17 cellular contexts compared by ENCODE assay signal in the genomic region with DNA sequence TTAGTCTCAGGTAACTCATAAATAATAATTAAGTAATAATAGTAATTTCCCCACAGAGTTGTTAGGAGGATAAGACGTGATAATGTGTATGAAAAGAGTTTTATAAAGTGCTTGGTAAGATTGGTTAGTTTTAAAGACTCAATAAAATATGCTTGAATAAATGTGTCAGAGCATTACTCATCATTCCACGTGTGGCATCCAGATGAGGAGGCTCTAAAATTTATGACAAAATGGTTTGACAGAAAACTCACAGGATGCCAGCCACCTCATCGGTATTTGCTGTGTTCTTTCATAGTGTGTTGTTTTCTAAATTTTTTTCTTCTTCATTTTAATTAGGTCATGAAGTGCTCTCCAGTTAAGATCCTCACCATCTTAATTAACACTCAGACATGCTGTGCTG. TPM values are rescaled to one million over a fixed set of nuclear protein-coding genes. Genes with fewer than 3 reads are reported as not detected.
"Had no signal": no experiment of that assay in that cellular context is flagged by ENCODE, and none has a peak within 500 bp of the region (broad histone marks: within the 10 kb centered on the region; RNA-seq: fewer than 3 reads in every experiment).

No MANE protein-coding gene starts in this region.

- H3K36me3 Mint-ChIP-seq: naive B cell, neural progenitor cell had no signal

- H3K9me3 ChIP-seq: right lobe of liver, upper lobe of right lung had no signal

- H3K4me3 ChIP-seq: neural progenitor cell, right lobe of liver, upper lobe of right lung had no signal

- H3K27me3 Mint-ChIP-seq: naive B cell; stimulated activated naive CD8-positive, alpha-beta T cell treated with anti-CD3 and anti-CD28 coated beads, Interleukin-15, amount 100 ng/mL, for 72 hours had no signal

- H3K27ac ChIP-seq: brain microvascular endothelial cell, neural progenitor cell, right lobe of liver, upper lobe of right lung had no signal

- H3K27ac Mint-ChIP-seq: naive B cell; neural progenitor cell; stimulated activated naive CD8-positive, alpha-beta T cell treated with anti-CD3 and anti-CD28 coated beads, Interleukin-15, amount 100 ng/mL, for 72 hours; T-helper 2 cell treated with Interferon-gamma antibody and Interleukin-4, amounts not matched to agents 5 μg/mL and 100 μg/mL, for 36 hours had no signal

- H3K27me3 ChIP-seq: brain microvascular endothelial cell, neural progenitor cell, right lobe of liver, upper lobe of right lung had no signal

- ATAC-seq: activated CD4-positive, CD25-positive, alpha-beta regulatory T cell treated with anti-CD3 and anti-CD28 coated beads, Interleukin-2, amount 50 U/mL, for 24 hours; right lobe of liver; stimulated activated naive CD8-positive, alpha-beta T cell treated with anti-CD3 and anti-CD28 coated beads, Interleukin-15, amount 100 ng/mL, for 72 hours; upper lobe of right lung had no signal

- DNase-seq: activated naive CD4-positive, alpha-beta T cell; anterior cingulate cortex; brain microvascular endothelial cell; cerebellar nuclear complex; effector CD8-positive, alpha-beta T cell; naive B cell; right lobe of liver; stimulated activated naive CD8-positive, alpha-beta T cell treated with anti-CD3 and anti-CD28 coated beads, Interleukin-15, amount 100 ng/mL, for 72 hours; upper lobe of right lung had no signal

- H3K4me1 Mint-ChIP-seq: naive B cell; neural progenitor cell; stimulated activated naive CD8-positive, alpha-beta T cell treated with anti-CD3 and anti-CD28 coated beads, Interleukin-15, amount 100 ng/mL, for 72 hours had no signal

- H3K4me1 ChIP-seq: neural progenitor cell, right lobe of liver, upper lobe of right lung had no signal

- H3K36me3 ChIP-seq: brain microvascular endothelial cell, neural progenitor cell, right lobe of liver, upper lobe of right lung had no signal

- H3K9me3 Mint-ChIP-seq: T-helper 2 cell treated with Interferon-gamma antibody and Interleukin-4, amounts not matched to agents 5 μg/mL and 100 μg/mL, for 36 hours had no signal

- H3K4me3 Mint-ChIP-seq: naive B cell; neural progenitor cell; stimulated activated naive CD8-positive, alpha-beta T cell treated with anti-CD3 and anti-CD28 coated beads, Interleukin-15, amount 100 ng/mL, for 72 hours; T-helper 2 cell treated with Interferon-gamma antibody and Interleukin-4, amounts not matched to agents 5 μg/mL and 100 μg/mL, for 36 hours had no signal

RNA-seq across cellular contexts. Expression of gene SPAG17, which starts 19.1 kb away (rescaled TPM):
- total RNA-seq: activated CD8-positive, alpha-beta memory T cell treated with anti-CD3 and anti-CD28 coated beads for 36 hours; endothelial cell of umbilical vein; lung microvascular endothelial cell; osteocyte; pulmonary artery endothelial cell had no signal
